In the genomic region with DNA sequence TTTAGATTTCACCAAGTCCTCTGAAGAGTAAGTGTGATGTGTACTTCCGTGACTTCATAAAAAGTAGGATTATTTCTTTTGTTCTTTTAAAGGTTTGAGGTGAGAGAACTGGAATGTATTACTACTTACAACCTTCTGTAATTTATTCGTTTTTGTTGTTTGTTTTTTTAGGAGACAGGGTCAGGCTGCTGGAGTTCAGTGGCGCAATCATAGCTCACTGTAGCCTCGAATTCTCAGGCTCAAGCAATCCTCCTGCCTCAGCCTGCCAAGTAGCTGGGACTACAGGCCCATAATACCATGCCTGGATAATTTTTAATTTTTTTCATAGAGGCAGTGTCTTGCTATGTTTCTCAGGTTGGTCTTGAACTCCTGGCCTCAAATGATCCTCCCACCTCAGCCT, we compare ENCODE assay signal across 31 cellular contexts.
"Had no signal": no experiment of that assay in that cellular context is flagged by ENCODE, and none has a peak within 500 bp of the region (broad histone marks: within the 10 kb centered on the region; RNA-seq: fewer than 3 reads in every experiment).

No MANE protein-coding gene starts in this region.

- H3K27ac Mint-ChIP-seq: activated CD4-positive, alpha-beta T cell treated with anti-CD3 and anti-CD28 coated beads, Interleukin-2, amount 10 ng/mL, durations not matched to agents 24 days and 14 days; activated CD8-positive, alpha-beta T cell treated with anti-CD3 and anti-CD28 coated beads for 36 hours; activated naive CD8-positive, alpha-beta T cell treated with anti-CD3 and anti-CD28 coated beads, Interleukin-2, amount 10 ng/mL, durations not matched to agents 7 days and 5 days; activated T-cell treated with anti-CD3 and anti-CD28 coated beads, Interleukin-2, amount 50 U/mL, for 72 hours; activated T-helper 17 cell treated with anti-CD3 and anti-CD28 coated beads, Interleukin-2, amount 50 U/mL, for 72 hours; T-helper 1 cell treated with Interleukin-12 subunit alpha and Interleukin-12 subunit beta and Interleukin-4 antibody, amounts not matched to agents 30 μg/mL and 1 μg/mL, for 36 hours; T-helper 2 cell treated with Interferon-gamma antibody and Interleukin-4, amounts not matched to agents 5 μg/mL and 100 μg/mL, for 36 hours had no signal

- H3K4me3 Mint-ChIP-seq: activated CD4-positive, alpha-beta T cell treated with anti-CD3 and anti-CD28 coated beads, Interleukin-2, amount 10 ng/mL, durations not matched to agents 24 days and 14 days; activated CD8-positive, alpha-beta T cell treated with anti-CD3 and anti-CD28 coated beads for 36 hours; activated naive CD8-positive, alpha-beta T cell treated with anti-CD3 and anti-CD28 coated beads, Interleukin-2, amount 10 ng/mL, durations not matched to agents 7 days and 5 days; activated T-cell treated with anti-CD3 and anti-CD28 coated beads, Interleukin-2, amount 50 U/mL, for 72 hours; activated T-helper 17 cell treated with anti-CD3 and anti-CD28 coated beads, Interleukin-2, amount 50 U/mL, for 72 hours; T-helper 1 cell treated with Interleukin-12 subunit alpha and Interleukin-12 subunit beta and Interleukin-4 antibody, amounts not matched to agents 30 μg/mL and 1 μg/mL, for 36 hours; T-helper 2 cell treated with Interferon-gamma antibody and Interleukin-4, amounts not matched to agents 5 μg/mL and 100 μg/mL, for 36 hours had no signal

- ATAC-seq: activated CD8-positive, alpha-beta T cell treated with anti-CD3 and anti-CD28 coated beads for 36 hours; activated T-cell treated with anti-CD3 and anti-CD28 coated beads, Interleukin-2, amount 50 U/mL, for 72 hours; activated T-helper 17 cell treated with anti-CD3 and anti-CD28 coated beads, Interleukin-2, amount 50 U/mL, for 72 hours; body of pancreas; Panc1 had no signal

- H3K9me3 Mint-ChIP-seq: activated CD4-positive, alpha-beta T cell treated with anti-CD3 and anti-CD28 coated beads, Interleukin-2, amount 10 ng/mL, durations not matched to agents 24 days and 14 days; activated CD8-positive, alpha-beta T cell treated with anti-CD3 and anti-CD28 coated beads for 36 hours; activated naive CD8-positive, alpha-beta T cell treated with anti-CD3 and anti-CD28 coated beads, Interleukin-2, amount 10 ng/mL, durations not matched to agents 7 days and 5 days; activated T-cell treated with anti-CD3 and anti-CD28 coated beads, Interleukin-2, amount 50 U/mL, for 72 hours; activated T-helper 17 cell treated with anti-CD3 and anti-CD28 coated beads, Interleukin-2, amount 50 U/mL, for 72 hours; T-helper 1 cell treated with Interleukin-12 subunit alpha and Interleukin-12 subunit beta and Interleukin-4 antibody, amounts not matched to agents 30 μg/mL and 1 μg/mL, for 36 hours; T-helper 2 cell treated with Interferon-gamma antibody and Interleukin-4, amounts not matched to agents 5 μg/mL and 100 μg/mL, for 36 hours had no signal

- H3K36me3 ChIP-seq: SJCRH30 had no signal

- H3K36me3 Mint-ChIP-seq: activated naive CD8-positive, alpha-beta T cell treated with anti-CD3 and anti-CD28 coated beads, Interleukin-2, amount 10 ng/mL, durations not matched to agents 7 days and 5 days had no signal

- H3K4me3 ChIP-seq: body of pancreas, MG63, SJCRH30 had no signal

- H3K9me3 ChIP-seq: body of pancreas, MG63, SJCRH30, SK-N-SH had no signal

- H3K27me3 ChIP-seq: body of pancreas, MG63, SJCRH30 had no signal

- H3K4me1 ChIP-seq: body of pancreas, SJCRH30 had no signal

- H3K27ac ChIP-seq: body of pancreas, SJCRH30 had no signal

- H3K4me1 Mint-ChIP-seq: activated CD4-positive, alpha-beta T cell treated with anti-CD3 and anti-CD28 coated beads, Interleukin-2, amount 10 ng/mL, durations not matched to agents 24 days and 14 days; activated naive CD8-positive, alpha-beta T cell treated with anti-CD3 and anti-CD28 coated beads, Interleukin-2, amount 10 ng/mL, durations not matched to agents 7 days and 5 days; activated T-helper 17 cell treated with anti-CD3 and anti-CD28 coated beads, Interleukin-2, amount 50 U/mL, for 72 hours had no signal

- DNase-seq: activated CD4-positive, alpha-beta T cell treated with anti-CD3 and anti-CD28 coated beads, Interleukin-2, amount 10 ng/mL, durations not matched to agents 24 days and 14 days; activated CD4-positive, alpha-beta T cell treated with anti-CD3 and anti-CD28 coated beads, Interleukin-2, amount 50 U/mL, for 4 hours; activated CD8-positive, alpha-beta T cell treated with anti-CD3 and anti-CD28 coated beads for 36 hours; activated effector memory CD4-positive, alpha-beta T cell treated with anti-CD3 and anti-CD28 coated beads, Interleukin-2, amount 50 U/mL, for 16 hours; activated naive CD4-positive, alpha-beta T cell; activated naive CD4-positive, alpha-beta T cell treated with anti-CD3 and anti-CD28 coated beads, Interleukin-2, amount 50 U/mL, for 16 hours; activated naive CD8-positive, alpha-beta T cell treated with anti-CD3 and anti-CD28 coated beads, Interleukin-2, amount 10 ng/mL, durations not matched to agents 7 days and 5 days; activated T-cell treated with anti-CD3 and anti-CD28 coated beads, Interleukin-2, amount 50 U/mL, for 1 hour; activated T-cell treated with anti-CD3 and anti-CD28 coated beads, Interleukin-2, amount 50 U/mL, for 72 hours; body of pancreas; central memory CD4-positive, alpha-beta T cell; Karpas-422; MG63; NCI-H1048; NCI-H1105 treated with DMSO at 0.1 percent for 48 hours; NCI-H1436; NCI-H1694; NCI-H1930; NCI-H2081 treated with DMSO at 0.1 percent for 48 hours; NCI-H226; NCI-H446 treated with DMSO at 0.1 percent for 48 hours; NCI-H524; NCI-H69; NCI-H82; SHP77; SJCRH30; SK-N-SH had no signal
